In the genomic region with DNA sequence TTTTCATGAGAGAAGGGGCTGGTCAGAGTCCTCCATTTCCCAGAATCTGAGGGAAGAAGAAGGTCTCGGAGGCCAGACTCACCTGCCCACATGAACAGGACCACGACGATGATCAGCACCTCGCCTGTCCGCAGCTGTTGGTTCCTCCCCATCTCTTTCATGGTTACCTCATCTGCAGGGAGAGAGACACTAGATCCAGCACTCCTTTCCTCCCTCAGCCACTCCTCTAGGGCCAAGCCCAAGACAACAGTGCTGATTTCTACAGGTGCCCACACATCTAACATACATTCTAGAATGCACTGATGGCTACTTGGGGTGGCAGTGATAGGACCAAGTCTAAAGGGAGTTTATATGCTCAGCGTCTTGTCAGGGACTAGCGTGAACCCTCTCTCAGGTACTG, we compare ENCODE assay signal across 36 cellular contexts. TPM values are rescaled to one million over a fixed set of nuclear protein-coding genes. Genes with fewer than 3 reads are reported as not detected.
"Had no signal": no experiment of that assay in that cellular context is flagged by ENCODE, and none has a peak within 500 bp of the region (broad histone marks: within the 10 kb centered on the region; RNA-seq: fewer than 3 reads in every experiment).

No MANE protein-coding gene starts in this region.

- H3K9me3 ChIP-seq: esophagus squamous epithelium, gastroesophageal sphincter had no signal

- H3K36me3 ChIP-seq: brain microvascular endothelial cell had no signal

- H3K4me3 Mint-ChIP-seq: activated B cell treated with CpG ODN at 0.5 μM for 24 hours; activated CD8-positive, alpha-beta T cell treated with anti-CD3 and anti-CD28 coated beads, Interleukin-2, amount 10 ng/mL, durations not matched to agents 7 days and 5 days; activated naive CD8-positive, alpha-beta T cell; activated T-cell treated with anti-CD3 and anti-CD28 coated beads, Interleukin-2, amount 50 U/mL, for 4 hours; activated T-helper 17 cell treated with anti-CD3 and anti-CD28 coated beads, Interleukin-2, amount 50 U/mL, for 72 hours; central memory CD8-positive, alpha-beta T cell; dendritic cell treated with granulocyte-macrophage colony-stimulating factor and Interleukin-4, amounts not matched to agents 40 ng/mL and 50 ng/mL, for 4 days; effector memory CD8-positive, alpha-beta T cell; T-helper 17 cell; T-helper 2 cell treated with Interferon-gamma antibody and Interleukin-4, amounts not matched to agents 5 μg/mL and 100 μg/mL, for 36 hours had no signal

- H3K27ac Mint-ChIP-seq: activated B cell treated with CpG ODN at 0.5 μM for 24 hours; activated CD8-positive, alpha-beta T cell treated with anti-CD3 and anti-CD28 coated beads, Interleukin-2, amount 10 ng/mL, durations not matched to agents 7 days and 5 days; activated naive CD8-positive, alpha-beta T cell; activated T-helper 17 cell treated with anti-CD3 and anti-CD28 coated beads, Interleukin-2, amount 50 U/mL, for 72 hours; dendritic cell treated with granulocyte-macrophage colony-stimulating factor and Interleukin-4, amounts not matched to agents 40 ng/mL and 50 ng/mL, for 4 days; effector memory CD8-positive, alpha-beta T cell; T-helper 2 cell treated with Interferon-gamma antibody and Interleukin-4, amounts not matched to agents 5 μg/mL and 100 μg/mL, for 36 hours had no signal

- H3K27me3 ChIP-seq: dorsolateral prefrontal cortex had no signal

- ATAC-seq: activated CD4-positive, CD25-positive, alpha-beta regulatory T cell treated with anti-CD3 and anti-CD28 coated beads, Interleukin-2, amount 50 U/mL, for 24 hours; activated CD8-positive, alpha-beta T cell treated with anti-CD3 and anti-CD28 coated beads, Interleukin-2, amount 10 ng/mL, durations not matched to agents 7 days and 5 days; activated T-cell treated with anti-CD3 and anti-CD28 coated beads, Interleukin-2, amount 50 U/mL, for 4 hours; activated T-helper 17 cell treated with anti-CD3 and anti-CD28 coated beads, Interleukin-2, amount 50 U/mL, for 72 hours; effector memory CD8-positive, alpha-beta T cell; gastroesophageal sphincter; T-helper 17 cell had no signal

- H3K27ac ChIP-seq: brain microvascular endothelial cell, coronary artery, dorsolateral prefrontal cortex, esophagus squamous epithelium, gastroesophageal sphincter, WERI-Rb-1 had no signal

- H3K4me3 ChIP-seq: coronary artery, dorsolateral prefrontal cortex, esophagus squamous epithelium, gastroesophageal sphincter had no signal

- H3K9me3 Mint-ChIP-seq: activated B cell treated with CpG ODN at 0.5 μM for 24 hours; activated T-cell treated with anti-CD3 and anti-CD28 coated beads, Interleukin-2, amount 50 U/mL, for 4 hours; activated T-helper 17 cell treated with anti-CD3 and anti-CD28 coated beads, Interleukin-2, amount 50 U/mL, for 72 hours; central memory CD8-positive, alpha-beta T cell; dendritic cell treated with granulocyte-macrophage colony-stimulating factor and Interleukin-4, amounts not matched to agents 40 ng/mL and 50 ng/mL, for 4 days; effector memory CD8-positive, alpha-beta T cell; T-helper 2 cell treated with Interferon-gamma antibody and Interleukin-4, amounts not matched to agents 5 μg/mL and 100 μg/mL, for 36 hours had no signal

- DNase-seq: activated B cell treated with CpG ODN at 0.5 μM for 24 hours; activated CD4-positive, alpha-beta T cell treated with anti-CD3 and anti-CD28 coated beads for 48 hours; activated CD4-positive, alpha-beta T cell treated with anti-CD3 and anti-CD28 coated beads, Interleukin-2, amount 50 U/mL, for 1 hour; activated CD4-positive, alpha-beta T cell treated with anti-CD3 and anti-CD28 coated beads, Interleukin-2, amount 50 U/mL, for 48 hours; activated CD8-positive, alpha-beta T cell treated with anti-CD3 and anti-CD28 coated beads, Interleukin-2, amount 10 ng/mL, durations not matched to agents 7 days and 5 days; activated effector memory CD4-positive, alpha-beta T cell treated with Interleukin-2 at 50 U/mL for 16 hours; activated gamma-delta T cell treated with Interleukin-2 at 50 U/mL for 16 hours; activated naive CD4-positive, alpha-beta T cell treated with anti-CD3 and anti-CD28 coated beads, Interleukin-2, amount 50 U/mL, for 16 hours; activated naive CD4-positive, alpha-beta T cell treated with Interleukin-2 at 50 U/mL for 16 hours; activated T-cell treated with anti-CD3 and anti-CD28 coated beads, Interleukin-2, amount 50 U/mL, for 4 hours; amniotic stem cell; anterior cingulate cortex; brain microvascular endothelial cell; effector memory CD8-positive, alpha-beta T cell; erythroblast; esophagus squamous epithelium; foreskin melanocyte; T-helper 1 cell; T-helper 17 cell; T1000; WERI-Rb-1 had no signal

RNA-seq across cellular contexts. Expression of a gene that starts 3.0 kb away (rescaled TPM):
- total RNA-seq: activated CD8-positive, alpha-beta T cell treated with anti-CD3 and anti-CD28 coated beads, Interleukin-2, amount 10 ng/mL, durations not matched to agents 7 days and 5 days; activated T-cell treated with anti-CD3 and anti-CD28 coated beads, Interleukin-2, amount 50 U/mL, for 4 hours; activated T-helper 17 cell treated with anti-CD3 and anti-CD28 coated beads, Interleukin-2, amount 50 U/mL, for 72 hours; bronchial epithelial cell; T-helper 17 cell had no signal

RNA-seq across cellular contexts. Expression of a gene that starts 18.6 kb away (rescaled TPM):
- total RNA-seq: activated B cell treated with CpG ODN at 0.5 μM for 24 hours; activated CD8-positive, alpha-beta T cell treated with anti-CD3 and anti-CD28 coated beads, Interleukin-2, amount 10 ng/mL, durations not matched to agents 7 days and 5 days; activated T-cell treated with anti-CD3 and anti-CD28 coated beads, Interleukin-2, amount 50 U/mL, for 4 hours; astrocyte; bronchial epithelial cell; cardiac septum; esophagus squamous epithelium; fibroblast of villous mesenchyme; glomerular endothelial cell; T-helper 17 cell had no signal
- polyA plus RNA-seq: fibroblast of lung had no signal

RNA-seq across cellular contexts. Expression of a gene that starts 33.5 kb away (rescaled TPM):
- total RNA-seq: activated CD8-positive, alpha-beta T cell treated with anti-CD3 and anti-CD28 coated beads, Interleukin-2, amount 10 ng/mL, durations not matched to agents 7 days and 5 days; T-helper 17 cell had no signal
